In genomic region chr17:78591263-78591671, GRCh38 we compare ENCODE assay signal across 18 cellular contexts. TPM values are rescaled to one million over a fixed set of nuclear protein-coding genes. Genes with fewer than 3 reads are reported as not detected.
A peak's percentile ranks its signal among the peaks of the same experiment; 100 is the strongest.
DNase-seq lines count a peak whose midpoint lies in the region; ATAC-seq, FAIRE-seq and TF ChIP-seq lines count a peak whose summit lies in the region.
"Had no signal": no experiment of that assay in that cellular context is flagged by ENCODE, and none has a peak within 500 bp of the region (broad histone marks: within the 10 kb centered on the region; RNA-seq: fewer than 3 reads in every experiment).

No MANE protein-coding gene starts in this region.

- BruUV-seq in HepG2 (replicated peaks; lab: Mats Ljungman, UMichigan): no TSS peak

- WGBS in HepG2 (ENCODE audit: low lambda C conversion rate): 84% methylated on average over 16 of the region's 16 CpGs
- 76 to 94% (median 81%) methylated on average over 15 to 16 of the region's 16 CpGs for WGBS in spleen, 5 donors

- CTCF ChIA-PET in RWPE1 (lab: Yijun Ruan, JAX): no interaction called here
- CTCF ChIA-PET in HepG2 (lab: Yijun Ruan, JAX; ENCODE audit: low intra/inter-chr PET ratio, low total read pairs): interaction anchor here (1.6 kb wide), 1 partner anchor 117 kb away, joined by 4 read pairs; no protein-coding TSS in a partner anchor

- no peak for FAIRE-seq in HepG2 (lab: Jason Lieb, UNC)
- FAIRE-seq: G401.6 had no signal

- intact Hi-C loops in CD14-positive monocyte (cut with micrococcal nuclease) (loop anchor here (5.0 to 10.0 kb wide), 4 partner anchors 34 to 149 kb away; no protein-coding TSS in a partner anchor), HepG2 (cut with micrococcal nuclease; ENCODE audit: unreplicated experiment) (loop anchor here (5.0 kb wide), 1 partner anchor 34 kb away; no protein-coding TSS in a partner anchor), spleen (cut with DNase I; ENCODE audit: low total_unique reads) (no loop called here)

- POLR2A ChIA-PET in RWPE1 (lab: Yijun Ruan, JAX; ENCODE audit: low non-redundant PET) (no interaction called here), HepG2 (lab: Yijun Ruan, JAX) (interaction anchor here (1.7 to 1.8 kb wide), 2 partner anchors 15 to 435 kb away, joined by 10 to 16 read pairs; no protein-coding TSS in a partner anchor)

- H3K9me3 ChIP-seq in HepG2 (ENCODE audit: low read length) (no peaks in the 10 kb centered on the region), spleen (no peaks in the 10 kb centered on the region)
- H3K9me3 ChIP-seq: Caco-2, HAP-1 had no signal

- TF ChIP-seq EP300 in HepG2 (IDR thresholded peaks at IDR 0.05; ENCODE audit: low read depth in 2 of 2, low read length in 2 of 2): no peak
- no peak; the same call in 1 of the 2 replicates for TF ChIP-seq EP300 in HepG2 (CRISPR knock-in tag; IDR thresholded peaks at IDR 0.05; ENCODE audit: borderline replicate concordance)

- TF ChIP-seq POLR2A in HepG2 (IDR thresholded peaks at IDR 0.05; ENCODE audit: insufficient read depth in 1 of 2, low read depth in 2 of 2, low read length in 2 of 2) (no peak), spleen (IDR thresholded peaks at IDR 0.05) (no peak)

- TF ChIP-seq RAD21 in HepG2 (CRISPR knock-in tag; IDR thresholded peaks at IDR 0.05): no peak

- H3K4me3 ChIP-seq in HepG2 (replicated peaks in 1 of 3; ENCODE audit: insufficient read depth in 1 of 3, low read depth in 2 of 3, low read length in 3 of 3) (peak overlapping the region in 1 of 3 experiments; percentile 15; a peak in 1 of 6 replicates), spleen (no peak overlapping the region)
- H3K4me3 ChIP-seq: HAP-1, PC-9 had no signal

- ATAC-seq in HepG2: no peak

- H3K27ac ChIP-seq in RWPE1 (peak overlapping the region; percentile 95), HepG2 (ENCODE audit: extremely low read length, insufficient read depth, low read length) (no peak overlapping the region), spleen (peak overlapping the region in 6 of 8 donors; percentile 74 to 94 (median 89))

- H3K9me3 Mint-ChIP-seq in CD14-positive monocyte: peaks cover 0 to 2% (median 0%) of the 10 kb centered on the region in 7 donors
- H3K9me3 Mint-ChIP-seq: CD4-positive, alpha-beta T cell had no signal

- H3K27me3 ChIP-seq in HepG2 (ENCODE audit: control insufficient read depth in 1 of 2, insufficient read depth in 2 of 2, low read length in 2 of 2) (no peaks in the 10 kb centered on the region), spleen (replicated peaks in 1 of 7) (peaks cover 0 to 40% (median 0%) of the 10 kb centered on the region in 7 donors)

- H3K4me1 ChIP-seq in HepG2 (ENCODE audit: insufficient read depth, low read length) (peaks cover 96% of the 10 kb centered on the region), spleen (peaks cover 9 to 42% (median 21%) of the 10 kb centered on the region in 6 donors)
- H3K4me1 ChIP-seq: HAP-1 had no signal

- DNase-seq in CD14-positive monocyte (ENCODE audit: low spot score) (no peak), RWPE1 (ENCODE audit: low spot score) (no peak), HepG2 (ENCODE audit: low spot score) (no peak), spleen (peak; percentile 74), GOT3 (lab: John Stamatoyannopoulos, UW) (no peak), kidney glomerular epithelial cell (lab: John Stamatoyannopoulos, UW) (no peak), NCI-H526 (lab: John Stamatoyannopoulos, UW) (no peak), NCI-H1105 treated with DMSO at 0.1 percent for 48 hours (lab: John Stamatoyannopoulos, UW) (no peak)
- DNase-seq: Caco-2; CD4-positive, alpha-beta T cell; NCI-H1105; NCI-H1694; NCI-H226; NCI-H524; PC-9; SW 1271 had no signal

- H3K36me3 ChIP-seq in HepG2 (replicated peaks in 1 of 2; ENCODE audit: control insufficient read depth in 1 of 2, insufficient read depth in 2 of 2, low read length in 2 of 2): no peaks in the 10 kb centered on the region
- H3K36me3 ChIP-seq in spleen: no peaks in the 10 kb centered on the region
- H3K36me3 ChIP-seq: HAP-1 had no signal

- no peak overlapping the region for H3K9ac ChIP-seq in HepG2 (ENCODE audit: insufficient read depth, low read depth, low read length)

- no peak for TF ChIP-seq CTCF in CD14-positive monocyte (IDR thresholded peaks at IDR 0.05)
- TF ChIP-seq CTCF in RWPE1 (conservative IDR thresholded peaks at IDR 0.05; ENCODE audit: low read depth): no peak
- TF ChIP-seq CTCF in HepG2 (CRISPR knock-in tag; IDR thresholded peaks at IDR 0.05): no peak
- no peak for TF ChIP-seq CTCF in spleen (IDR thresholded peaks at IDR 0.05 in 8 of 11, conservative IDR thresholded peaks at IDR 0.05 in 3 of 11)

- peak overlapping the region; percentile 19; the same call in 1 of the 2 replicates for H3K4me2 ChIP-seq in HepG2 (ENCODE audit: low read depth, low read length)

- peak overlapping the region; percentile 33 to 99 (median 90) for H3K27ac Mint-ChIP-seq in CD14-positive monocyte
- H3K27ac Mint-ChIP-seq: CD4-positive, alpha-beta T cell had no signal

- H4K20me1 ChIP-seq in HepG2 (ENCODE audit: insufficient read depth, low read length): no peaks in the 10 kb centered on the region

- H2AFZ ChIP-seq in HepG2 (ENCODE audit: low read length): no peak overlapping the region
- H2AFZ ChIP-seq: PC-9 had no signal

- peaks cover 60% of the 10 kb centered on the region for H3K4me1 Mint-ChIP-seq in CD14-positive monocyte

- in situ Hi-C loops in HepG2 (cut with HindIII; ENCODE audit: extremely low pct_ligation_motif_present, low pct_unique_long_range_greater_than_20kb): no loop called here

- H3K36me3 Mint-ChIP-seq in CD14-positive monocyte: peaks cover 0 to 2% of the 10 kb centered on the region in 2 donors

- H3K27me3 Mint-ChIP-seq in CD14-positive monocyte (ENCODE audit: low read depth in 3 of 3): peaks cover 2 to 8% (median 5%) of the 10 kb centered on the region in 3 donors

- no peaks in the 10 kb centered on the region for H3K79me2 ChIP-seq in HepG2 (ENCODE audit: insufficient read depth, low read length)

- H3K4me3 Mint-ChIP-seq in CD14-positive monocyte: peak overlapping the region in 1 of 2 donors; percentile 26

TF ChIP-seq in HepG2, 621 proteins besides CTCF, POLR2A, EP300 and RAD21 (continues in another document):
- no peak for TF ChIP-seq ZEB1 (IDR thresholded peaks at IDR 0.05; ENCODE audit: insufficient replicate concordance, low read depth)
- peak; percentile 28 for TF ChIP-seq ZNF687 (CRISPR knock-in tag; IDR thresholded peaks at IDR 0.05)

RNA-seq across cellular contexts. Expression of gene DNAH17, which starts 14.1 kb away (rescaled TPM):
- under 1 TPM; 0.11 to 0.51 TPM for polyA plus RNA-seq in CD14-positive monocyte
- 0.86 and 0.90 TPM in 2 replicates for total RNA-seq in HepG2 (2016; rRNA removed; fragmentation: Illumina TruSeq; extraction: Trizol)
- 0.51 and 0.79 TPM in 2 replicates for total RNA-seq in HepG2 (2016; cell fraction: cytosol; rRNA removed; fragmentation: Illumina TruSeq; extraction: Trizol; ENCODE audit: low read depth)
- 0.28 and 1.4 TPM in 2 replicates for total RNA-seq in HepG2 (2016; cell fraction: insoluble cytoplasmic fraction; rRNA removed; fragmentation: Illumina TruSeq; extraction: Trizol)
- 0.34 and 0.46 TPM in 2 replicates for total RNA-seq in HepG2 (2016; cell fraction: membrane; rRNA removed; fragmentation: Illumina TruSeq; extraction: Trizol)
- 1.9 and 2.2 TPM in 2 replicates for total RNA-seq in HepG2 (2016; cell fraction: nucleus; rRNA removed; fragmentation: Illumina TruSeq; extraction: Trizol)
- 1.6 and 1.8 TPM in 2 replicates for polyA plus RNA-seq in HepG2 (2011; rRNA removed)
- 0.98 and 1.4 TPM in 2 replicates for polyA plus RNA-seq in HepG2 (2011; cell fraction: cytosol; rRNA removed)
- polyA plus RNA-seq in HepG2 (2011; cell fraction: nucleus; rRNA removed): 8.8 and 9.2 TPM in 2 replicates
- polyA plus RNA-seq in HepG2 (2012): 3.3 and 4.0 TPM in 2 replicates
- polyA plus RNA-seq in HepG2 (2016; cell fraction: cytosol; fragmentation: Illumina TruSeq; extraction: Trizol; ENCODE audit: low read depth): 0.34 and 0.66 TPM in 2 replicates
- polyA plus RNA-seq in HepG2 (2016; cell fraction: insoluble cytoplasmic fraction; fragmentation: Illumina TruSeq; extraction: Trizol; ENCODE audit: low read depth): 1.1 and 1.3 TPM in 2 replicates
- 0.31 and 1.2 TPM in 2 replicates for polyA plus RNA-seq in HepG2 (2016; cell fraction: membrane; fragmentation: Illumina TruSeq; extraction: Trizol; ENCODE audit: low read depth)
- 2.7 and 3.1 TPM in 2 replicates for polyA plus RNA-seq in HepG2 (2016; cell fraction: nucleus; fragmentation: Illumina TruSeq; extraction: Trizol; ENCODE audit: insufficient read depth, low read depth)
- 2.5 and 3.0 TPM in 2 replicates for polyA minus RNA-seq in HepG2 (2011; rRNA and poly(A)+ RNA removed; ENCODE audit: low replicate concordance)
- polyA minus RNA-seq in HepG2 (2011; cell fraction: cytosol; rRNA and poly(A)+ RNA removed): 0.89 and 1.5 TPM in 2 replicates
- polyA minus RNA-seq in HepG2 (2011; cell fraction: nucleus; rRNA and poly(A)+ RNA removed): 6.1 and 6.3 TPM in 2 replicates
- 1 to 10 TPM in 1 of 7 donors, under 1 TPM in 5, not detected in 1; 0.29 to 1.0 (median 0.77) TPM for total RNA-seq in spleen
- under 1 TPM; 0.06 to 0.72 (median 0.32) TPM for polyA plus RNA-seq in spleen
